In genomic region chr14:25048170-25049126, GRCh38 we compare ENCODE assay signal across 9 cellular contexts. TPM values are rescaled to one million over a fixed set of nuclear protein-coding genes. Genes with fewer than 3 reads are reported as not detected.
DNase-seq lines count a peak whose midpoint lies in the region; TF ChIP-seq lines count a peak whose summit lies in the region.
"Had no signal": no experiment of that assay in that cellular context is flagged by ENCODE, and none has a peak within 500 bp of the region (broad histone marks: within the 10 kb centered on the region; RNA-seq: fewer than 3 reads in every experiment).

No MANE protein-coding gene starts in this region.

- peaks cover 8% of the 10 kb centered on the region for H3K4me1 Mint-ChIP-seq in type B pancreatic cell (ENCODE audit: unreplicated experiment)

- H4K20me1 ChIP-seq in MM.1S (ENCODE audit: insufficient read depth, low read length) = no peaks in the 10 kb centered on the region

- H3K4me1 ChIP-seq in mucosa of rectum (ENCODE audit: control insufficient read depth in 2 of 2, insufficient read depth in 2 of 2, low read length in 2 of 2) = peaks cover 11 to 23% of the 10 kb centered on the region in 2 donors
- no peaks in the 10 kb centered on the region for H3K4me1 ChIP-seq in MM.1S (ENCODE audit: low read length)

- peaks cover 42% of the 10 kb centered on the region for H3K27me3 Mint-ChIP-seq in type B pancreatic cell

- H2AFZ ChIP-seq in MM.1S (ENCODE audit: low read length) = no peak overlapping the region

- no peak for TF ChIP-seq POLR2A in erythroblast (IDR thresholded peaks at IDR 0.05; ENCODE audit: low read length)

- H3F3A ChIP-seq in MM.1S (ENCODE audit: insufficient read depth, low read length) = no peaks in the 10 kb centered on the region

- no peaks in the 10 kb centered on the region for H3K9me3 Mint-ChIP-seq in type B pancreatic cell

- H3K9me3 ChIP-seq in mucosa of rectum (ENCODE audit: control insufficient read depth in 2 of 2, low read length in 2 of 2) = no peaks in the 10 kb centered on the region
- no peaks in the 10 kb centered on the region for H3K9me3 ChIP-seq in MM.1S (replicated peaks; ENCODE audit: insufficient read depth, low read length)

- TF ChIP-seq CTCF in type B pancreatic cell (conservative IDR thresholded peaks at IDR 0.05) (no peak), MM.1S (IDR thresholded peaks at IDR 0.05; ENCODE audit: low read length) (no peak)

- H3K36me3 Mint-ChIP-seq in type B pancreatic cell = peaks cover 3% of the 10 kb centered on the region

- H3K4me3 ChIP-seq in mucosa of rectum (ENCODE audit: low read length in 2 of 2) (peak overlapping the region; percentile 77 to 78), MM.1S (ENCODE audit: low read length) (no peak overlapping the region)

- H3K27ac ChIP-seq in mucosa of rectum (ENCODE audit: low read depth in 2 of 2, low read length in 2 of 2) (peak overlapping the region; percentile 9 to 45), MM.1S (ENCODE audit: low read length) (no peak overlapping the region)

- H3K79me2 ChIP-seq in MM.1S (ENCODE audit: low read length) = no peaks in the 10 kb centered on the region

- H3K9ac ChIP-seq in mucosa of rectum (ENCODE audit: low read depth in 1 of 2, low read length in 2 of 2) (peak overlapping the region; percentile 64 to 76), MM.1S (ENCODE audit: low read length) (no peak overlapping the region)

- H3K27ac Mint-ChIP-seq in type B pancreatic cell = peak overlapping the region; percentile 90

- peak overlapping the region; percentile 85 for H3K4me3 Mint-ChIP-seq in type B pancreatic cell

- H3K4me2 ChIP-seq in MM.1S (ENCODE audit: low read depth, low read length) = no peak overlapping the region

- DNase-seq in NCI-H345 treated with DMSO at 0.1 percent for 48 hours (lab: John Stamatoyannopoulos, UW; ENCODE audit: unreplicated experiment) (peak; percentile 31), NCI-H345 (lab: John Stamatoyannopoulos, UW) (no peak), erythroblast (lab: John Stamatoyannopoulos, UW) (peak; percentile 67 to 83), type B pancreatic cell (ENCODE audit: extremely low spot score, unreplicated experiment) (no peak), SHP77 (lab: John Stamatoyannopoulos, UW) (no peak), MM.1S (no peak)
- DNase-seq in stimulated activated naive CD4-positive, alpha-beta T cell (lab: John Stamatoyannopoulos, UW) = no peak
- DNase-seq: 8988T had no signal

- H3K27me3 ChIP-seq in mucosa of rectum (ENCODE audit: control insufficient read depth in 2 of 2, insufficient read depth in 2 of 2, low read length in 2 of 2) = no peaks in the 10 kb centered on the region
- no peaks in the 10 kb centered on the region for H3K27me3 ChIP-seq in MM.1S (replicated peaks; ENCODE audit: insufficient read depth, low read length)

- H3K36me3 ChIP-seq in mucosa of rectum (ENCODE audit: control insufficient read depth in 2 of 2, insufficient read depth in 2 of 2, low read length in 2 of 2) (no peaks in the 10 kb centered on the region), MM.1S (replicated peaks; ENCODE audit: insufficient read depth, low read length) (no peaks in the 10 kb centered on the region)

- H3K9me2 ChIP-seq in MM.1S (replicated peaks; ENCODE audit: insufficient read depth, low read length) = no peaks in the 10 kb centered on the region

RNA-seq across cellular contexts. Expression of gene STXBP6, which starts 1.5 kb away (rescaled TPM):
- 17.0 and 51.2 TPM in 2 replicates for total RNA-seq in type B pancreatic cell (ENCODE audit: low replicate concordance)

Comparison
In these comparisons a context has a peak if more than half of its experiments do, and no peak if none do; other contexts are left out.
1. DNase-seq: peak in NCI-H345 treated with DMSO at 0.1 percent for 48 hours (single experiment) and erythroblast (2 of 2); none in NCI-H345 (single experiment), type B pancreatic cell (single experiment), stimulated activated naive CD4-positive, alpha-beta T cell (0 of 6), SHP77 (0 of 2) and MM.1S (single experiment).